8 cellular contexts compared by ENCODE assay signal in genomic region chr1:156502396-156502748, GRCh38. TPM values are rescaled to one million over a fixed set of nuclear protein-coding genes. Genes with fewer than 3 reads are reported as not detected.
DNase-seq lines count a peak whose midpoint lies in the region; ATAC-seq, FAIRE-seq and TF ChIP-seq lines count a peak whose summit lies in the region.

No MANE protein-coding gene starts in this region.

- intact Hi-C loops in activated naive CD4-positive, alpha-beta T cell treated with anti-CD3 and anti-CD28 coated beads for 36 hours (cut with micrococcal nuclease): loop anchor here (10.0 kb wide), 2 partner anchors 242 to 632 kb away; partner anchors contain the start of genes ETV3 and MRPL24

- H2BK120ac ChIP-seq in mesendoderm (ENCODE audit: low read depth, low read length): no peak overlapping the region

- FAIRE-seq in astrocyte (lab: Jason Lieb, UNC): no peak

- H3K4me2 ChIP-seq in astrocyte (ENCODE audit: low read length): peak overlapping the region; percentile 98
- H3K4me2 ChIP-seq in mesendoderm (ENCODE audit: low read length): no peak overlapping the region

- no peak overlapping the region for H2BK5ac ChIP-seq in mesendoderm (ENCODE audit: low read length)

- H3K27ac ChIP-seq in astrocyte (ENCODE audit: low read depth, low read length): peak overlapping the region; percentile 100
- H3K27ac ChIP-seq in mesendoderm (ENCODE audit: low read depth, low read length): no peak overlapping the region

- H3K23ac ChIP-seq in mesendoderm (ENCODE audit: low read length): no peak overlapping the region

- DNase-seq in activated naive CD4-positive, alpha-beta T cell treated with anti-CD3 and anti-CD28 coated beads for 36 hours: no peak
- DNase-seq in activated naive CD4-positive, alpha-beta T cell treated with Interleukin-2 at 50 U/mL for 16 hours: no peak
- DNase-seq in astrocyte (ENCODE audit: low read depth) (no peak), mesendoderm (no peak), type B pancreatic cell (ENCODE audit: extremely low spot score, unreplicated experiment) (no peak), AG20443 (ENCODE audit: low spot score) (no peak), NCI-H2171 treated with DMSO at 0.1 percent for 48 hours (lab: John Stamatoyannopoulos, UW) (no peak)

- peak overlapping the region; percentile 89 for H3K4me3 Mint-ChIP-seq in activated naive CD4-positive, alpha-beta T cell treated with anti-CD3 and anti-CD28 coated beads for 36 hours
- H3K4me3 Mint-ChIP-seq in astrocyte (ENCODE audit: unreplicated experiment): peak overlapping the region; percentile 72
- H3K4me3 Mint-ChIP-seq in type B pancreatic cell: peak overlapping the region; percentile 89

- H3K79me1 ChIP-seq in mesendoderm (ENCODE audit: low read length): peaks cover 9% of the 10 kb centered on the region

- CTCF ChIA-PET in activated naive CD4-positive, alpha-beta T cell treated with anti-CD3 and anti-CD28 coated beads for 36 hours (lab: Charles Lee): interaction anchor here (1.3 to 18.1 kb wide), 4 partner anchors 19 to 106 kb away, joined by 3 to 306 read pairs (median 8); no protein-coding TSS in a partner anchor

- H3K79me2 ChIP-seq in astrocyte (ENCODE audit: insufficient read depth, low read length) (peaks cover 31% of the 10 kb centered on the region), mesendoderm (ENCODE audit: control insufficient read depth, insufficient read depth, low read length) (peaks cover 20% of the 10 kb centered on the region)

- H4K5ac ChIP-seq in mesendoderm (ENCODE audit: low read length): no peak overlapping the region

- no CpG with 5 or more reads among the region's 1 CpG for WGBS in mesendoderm (ENCODE audit: extremely low coverage, insufficient coverage, low lambda C conversion rate)

- H3K4me3 ChIP-seq in astrocyte (ENCODE audit: insufficient read depth, low read depth, low read length) (peak overlapping the region; percentile 13), mesendoderm (ENCODE audit: low read length) (no peak overlapping the region)

- peaks cover 57% of the 10 kb centered on the region for H3K4me1 ChIP-seq in astrocyte (ENCODE audit: insufficient read depth, low read length)
- H3K4me1 ChIP-seq in mesendoderm (ENCODE audit: control insufficient read depth, low read depth, low read length): peaks cover 24% of the 10 kb centered on the region

- H3K9me3 ChIP-seq in astrocyte (ENCODE audit: insufficient read depth, low read depth, low read length): no peaks in the 10 kb centered on the region

- ATAC-seq in HG03097 (IDR thresholded peaks at IDR 0.05; ENCODE audit: low FRiP score, unreplicated experiment): no peak

- H3K4me1 Mint-ChIP-seq in activated naive CD4-positive, alpha-beta T cell treated with anti-CD3 and anti-CD28 coated beads for 36 hours (ENCODE audit: low read depth): peaks cover 68% of the 10 kb centered on the region
- H3K4me1 Mint-ChIP-seq in astrocyte (ENCODE audit: low read depth, unreplicated experiment) (peaks cover 44% of the 10 kb centered on the region), type B pancreatic cell (ENCODE audit: unreplicated experiment) (peaks cover 51% of the 10 kb centered on the region)

- no peaks in the 10 kb centered on the region for H3K27me3 Mint-ChIP-seq in activated naive CD4-positive, alpha-beta T cell treated with anti-CD3 and anti-CD28 coated beads for 36 hours (ENCODE audit: low read depth)
- H3K27me3 Mint-ChIP-seq in astrocyte (ENCODE audit: low read depth, unreplicated experiment) (no peaks in the 10 kb centered on the region), type B pancreatic cell (peaks cover 4% of the 10 kb centered on the region)

- peak overlapping the region; percentile 88 for H3K18ac ChIP-seq in mesendoderm (ENCODE audit: low read length)

- H2AK5ac ChIP-seq in mesendoderm (ENCODE audit: low read length): peak overlapping the region; percentile 82

- peak overlapping the region; percentile 80 for H3K56ac ChIP-seq in mesendoderm (ENCODE audit: low read length)

- H3K27ac Mint-ChIP-seq in activated naive CD4-positive, alpha-beta T cell treated with anti-CD3 and anti-CD28 coated beads for 36 hours: peak overlapping the region; percentile 97
- H3K27ac Mint-ChIP-seq in astrocyte (ENCODE audit: unreplicated experiment): peak overlapping the region; percentile 98
- H3K27ac Mint-ChIP-seq in type B pancreatic cell: peak overlapping the region; percentile 93

- peak overlapping the region; percentile 93 for H3K4ac ChIP-seq in mesendoderm (ENCODE audit: low read depth, low read length)

- H3K9ac ChIP-seq in astrocyte (ENCODE audit: low read length) (peak overlapping the region; percentile 90), mesendoderm (ENCODE audit: low read length) (no peak overlapping the region)

- peaks cover 23% of the 10 kb centered on the region for H4K20me1 ChIP-seq in astrocyte (ENCODE audit: insufficient read depth, low read length)

- TF ChIP-seq CTCF in astrocyte (IDR thresholded peaks at IDR 0.05; ENCODE audit: insufficient read depth, low read depth, low read length): no peak
- no peak for TF ChIP-seq CTCF in type B pancreatic cell (conservative IDR thresholded peaks at IDR 0.05)

- no peaks in the 10 kb centered on the region for H3K9me3 Mint-ChIP-seq in activated naive CD4-positive, alpha-beta T cell treated with anti-CD3 and anti-CD28 coated beads for 36 hours
- no peaks in the 10 kb centered on the region for H3K9me3 Mint-ChIP-seq in astrocyte (ENCODE audit: unreplicated experiment)
- peaks cover 5% of the 10 kb centered on the region for H3K9me3 Mint-ChIP-seq in type B pancreatic cell

- H4K8ac ChIP-seq in mesendoderm (ENCODE audit: low read depth, low read length): no peak overlapping the region

- H3K36me3 Mint-ChIP-seq in activated naive CD4-positive, alpha-beta T cell treated with anti-CD3 and anti-CD28 coated beads for 36 hours (ENCODE audit: low read depth): no peaks in the 10 kb centered on the region
- H3K36me3 Mint-ChIP-seq in astrocyte (ENCODE audit: low read depth, unreplicated experiment): no peaks in the 10 kb centered on the region
- no peaks in the 10 kb centered on the region for H3K36me3 Mint-ChIP-seq in type B pancreatic cell

- H3K27me3 ChIP-seq in astrocyte (ENCODE audit: insufficient read depth, low read length): no peaks in the 10 kb centered on the region
- H3K27me3 ChIP-seq in mesendoderm (ENCODE audit: insufficient read depth, low read length, poor library complexity): no peaks in the 10 kb centered on the region

- peak overlapping the region; percentile 12 for H2AFZ ChIP-seq in astrocyte (ENCODE audit: low read depth, low read length)

- H2BK15ac ChIP-seq in mesendoderm (replicated peaks; ENCODE audit: low read depth): no peak overlapping the region

- H3K36me3 ChIP-seq in astrocyte (ENCODE audit: insufficient read depth, low read length) (no peaks in the 10 kb centered on the region), mesendoderm (ENCODE audit: control insufficient read depth, insufficient read depth, low read length) (no peaks in the 10 kb centered on the region)

RNA-seq across cellular contexts. Expression of gene MEF2D, which starts 1.8 kb away (rescaled TPM):
- 10 to 100 TPM; 28.8 to 32.8 TPM for total RNA-seq in activated naive CD4-positive, alpha-beta T cell treated with anti-CD3 and anti-CD28 coated beads for 36 hours
- total RNA-seq in astrocyte: 51.7 and 56.6 TPM in 2 replicates
- 11.7 TPM for polyA plus RNA-seq in mesendoderm (2013, experiment 1 of 2)
- 11.4 TPM for polyA plus RNA-seq in mesendoderm (2013, experiment 2 of 2)
- total RNA-seq in type B pancreatic cell (ENCODE audit: low replicate concordance): 20.7 and 26.1 TPM in 2 replicates
